Comparison of ENCODE assay signal across 20 cellular contexts in genomic region chr7:20870977-20871376, GRCh38.
DNase-seq lines count a peak whose midpoint lies in the region; ATAC-seq, FAIRE-seq and TF ChIP-seq lines count a peak whose summit lies in the region.
"Had no signal": no experiment of that assay in that cellular context is flagged by ENCODE, and none has a peak within 500 bp of the region (broad histone marks: within the 10 kb centered on the region; RNA-seq: fewer than 3 reads in every experiment).

No MANE protein-coding gene starts in this region.

- CTCF ChIA-PET in mammary epithelial cell (lab: Charles Lee; ENCODE audit: low non-redundant PET) (no interaction called here), MCF 10A (lab: Yijun Ruan, JAX) (no interaction called here)

- BruUV-seq in mammary epithelial cell (replicated peaks; lab: Mats Ljungman, UMichigan) (no TSS peak), MCF 10A (replicated peaks; lab: Mats Ljungman, UMichigan) (no TSS peak)

- no peaks in the 10 kb centered on the region for H3K36me3 ChIP-seq in mammary epithelial cell (ENCODE audit: insufficient read depth, low read length)
- H3K36me3 ChIP-seq in keratinocyte (ENCODE audit: control insufficient read depth in 2 of 2, extremely low read depth in 1 of 2, insufficient read depth in 2 of 2, low read length in 2 of 2): no peaks in the 10 kb centered on the region
- no peaks in the 10 kb centered on the region for H3K36me3 ChIP-seq in SJCRH30
- H3K36me3 ChIP-seq: BLaER1 treated with 17β-estradiol and CSF1 and Interleukin-3, amounts not matched to agents 10 nM and 100 nM had no signal

- H3K4me2 ChIP-seq in mammary epithelial cell (ENCODE audit: insufficient read depth, low read depth, low read length) (no peak overlapping the region), keratinocyte (ENCODE audit: control insufficient read depth, extremely low read depth, insufficient read depth, low read depth, low read length) (no peak overlapping the region)
- H3K4me2 ChIP-seq: A549; BLaER1 treated with 17β-estradiol and CSF1 and Interleukin-3, amounts not matched to agents 10 nM and 100 nM had no signal

- dilution Hi-C loops in mammary epithelial cell (cut with HindIII; ENCODE audit: low sequenced_read_pairs): no loop called here
- dilution Hi-C loops in keratinocyte (cut with MboI; ENCODE audit: extremely low pct_ligation_motif_present, low sequenced_read_pairs): no loop called here

- POLR2A ChIA-PET in MCF 10A (lab: Yijun Ruan, JAX): no interaction called here

- H3K4me3 ChIP-seq in mammary epithelial cell (replicated peaks in 1 of 3; ENCODE audit: insufficient read depth in 1 of 3, low read depth in 2 of 3, low read length in 3 of 3): no peak overlapping the region
- no peak overlapping the region for H3K4me3 ChIP-seq in keratinocyte (ENCODE audit: control insufficient read depth in 2 of 3, extremely low read depth in 1 of 3, insufficient read depth in 2 of 3, low read depth in 1 of 3, low read length in 3 of 3)
- no peak overlapping the region for H3K4me3 ChIP-seq in SJCRH30
- H3K4me3 ChIP-seq: A549; BLaER1 treated with 17β-estradiol and CSF1 and Interleukin-3, amounts not matched to agents 10 nM and 100 nM had no signal

- peak; percentile 29 for FAIRE-seq in keratinocyte (lab: Jason Lieb, UNC)
- FAIRE-seq: A549, D721Med, GM12891, GM19239 had no signal

- H3K4me1 ChIP-seq in mammary epithelial cell (ENCODE audit: insufficient read depth, low read length) (no peaks in the 10 kb centered on the region), keratinocyte (ENCODE audit: control insufficient read depth, extremely low read depth, insufficient read depth, low read length) (no peaks in the 10 kb centered on the region), SJCRH30 (no peaks in the 10 kb centered on the region)
- H3K4me1 ChIP-seq: A549; BLaER1 treated with 17β-estradiol and CSF1 and Interleukin-3, amounts not matched to agents 10 nM and 100 nM; Caco-2 had no signal

- H3K79me2 ChIP-seq in mammary epithelial cell (ENCODE audit: insufficient read depth, low read length) (no peaks in the 10 kb centered on the region), keratinocyte (ENCODE audit: control insufficient read depth, insufficient read depth, low read length) (no peaks in the 10 kb centered on the region)

- H3K9ac ChIP-seq in mammary epithelial cell (ENCODE audit: insufficient read depth, low read length) (no peak overlapping the region), keratinocyte (ENCODE audit: control insufficient read depth, extremely low read depth, insufficient read depth, low read length) (no peak overlapping the region)
- H3K9ac ChIP-seq: BLaER1 treated with 17β-estradiol and CSF1 and Interleukin-3, amounts not matched to agents 10 nM and 100 nM had no signal

- in situ Hi-C loops in mammary epithelial cell (cut with MboI; ENCODE audit: low sequenced_read_pairs in 2 of 2): no loop called here

- H3K4me1 Mint-ChIP-seq in MCF 10A (ENCODE audit: insufficient read depth, unreplicated experiment): no peaks in the 10 kb centered on the region
- H3K4me1 Mint-ChIP-seq: B cell had no signal

- no peak for TF ChIP-seq CTCF in mammary epithelial cell (conservative IDR thresholded peaks at IDR 0.05 in 1 of 2, IDR thresholded peaks at IDR 0.05 in 1 of 2; ENCODE audit: extremely low read depth in 1 of 2, insufficient read depth in 1 of 2, low read depth in 1 of 2, low read length in 2 of 2)
- TF ChIP-seq CTCF in MCF 10A (IDR thresholded peaks at IDR 0.05; ENCODE audit: unreplicated experiment): no peak
- TF ChIP-seq CTCF in keratinocyte (optimal IDR thresholded peaks at IDR 0.05 in 1 of 3, IDR thresholded peaks at IDR 0.05 in 1 of 3, conservative IDR thresholded peaks at IDR 0.05 in 1 of 3; ENCODE audit: extremely low read depth in 1 of 3, insufficient read depth in 2 of 3, low read length in 3 of 3): no peak

- H3K27me3 ChIP-seq in mammary epithelial cell (ENCODE audit: insufficient read depth, low read length) (no peaks in the 10 kb centered on the region), keratinocyte (ENCODE audit: control insufficient read depth, extremely low read depth, insufficient read depth, low read length) (no peaks in the 10 kb centered on the region), SJCRH30 (no peaks in the 10 kb centered on the region)
- H3K27me3 ChIP-seq: BLaER1 treated with 17β-estradiol and CSF1 and Interleukin-3, amounts not matched to agents 10 nM and 100 nM had no signal

- DNase-seq in mammary epithelial cell (peak; percentile 44), MCF 10A (ENCODE audit: unreplicated experiment) (no peak), keratinocyte (ENCODE audit: low read depth, low spot score) (no peak), SJCRH30 (no peak)
- DNase-seq: AML-193; Caco-2; Calu3; CD4-positive, alpha-beta T cell; CD8-positive, alpha-beta T cell; DMS79 treated with DMSO at 0.1 percent for 48 hours; GF-D8 had no signal

- H3K4me3 Mint-ChIP-seq in MCF 10A (ENCODE audit: unreplicated experiment): no peak overlapping the region
- H3K4me3 Mint-ChIP-seq: B cell; CD4-positive, alpha-beta T cell; CD8-positive, alpha-beta T cell had no signal

- H3K27me3 Mint-ChIP-seq in MCF 10A (ENCODE audit: insufficient read depth, unreplicated experiment): no peaks in the 10 kb centered on the region
- H3K27me3 Mint-ChIP-seq: B cell; CD4-positive, alpha-beta T cell had no signal

- H4K20me1 ChIP-seq in mammary epithelial cell (ENCODE audit: insufficient read depth, low read length): no peaks in the 10 kb centered on the region
- H4K20me1 ChIP-seq in keratinocyte (ENCODE audit: control insufficient read depth, extremely low read depth, insufficient read depth, low read length): no peaks in the 10 kb centered on the region
- H4K20me1 ChIP-seq: BLaER1 treated with 17β-estradiol and CSF1 and Interleukin-3, amounts not matched to agents 10 nM and 100 nM had no signal

- no peaks in the 10 kb centered on the region for H3K9me3 ChIP-seq in mammary epithelial cell (replicated peaks; ENCODE audit: insufficient read depth, low read length)
- H3K9me3 ChIP-seq in keratinocyte (ENCODE audit: control insufficient read depth, low read depth, low read length): no peaks in the 10 kb centered on the region
- H3K9me3 ChIP-seq in SJCRH30 (replicated peaks): no peaks in the 10 kb centered on the region
- H3K9me3 ChIP-seq: A549; BLaER1 treated with 17β-estradiol and CSF1 and Interleukin-3, amounts not matched to agents 10 nM and 100 nM; Caco-2 had no signal

- intact Hi-C loops in mammary epithelial cell (cut with micrococcal nuclease) (no loop called here), MCF 10A (cut with micrococcal nuclease) (no loop called here)

- H3K27ac ChIP-seq in mammary epithelial cell (ENCODE audit: insufficient read depth, low read depth, low read length): no peak overlapping the region
- H3K27ac ChIP-seq in keratinocyte (ENCODE audit: control insufficient read depth, insufficient read depth, low read length): no peak overlapping the region
- H3K27ac ChIP-seq in SJCRH30: no peak overlapping the region
- H3K27ac ChIP-seq: 22Rv1; A549; BLaER1 treated with 17β-estradiol and CSF1 and Interleukin-3, amounts not matched to agents 10 nM and 100 nM; C4-2B had no signal

- no peaks in the 10 kb centered on the region for H3K36me3 Mint-ChIP-seq in MCF 10A (ENCODE audit: insufficient read depth, unreplicated experiment)
- H3K36me3 Mint-ChIP-seq: CD8-positive, alpha-beta T cell had no signal

- H3K27ac Mint-ChIP-seq in MCF 10A (ENCODE audit: low read depth, unreplicated experiment): no peak overlapping the region
- H3K27ac Mint-ChIP-seq: B cell; CD4-positive, alpha-beta T cell; CD8-positive, alpha-beta T cell had no signal

- H3K9me1 ChIP-seq in keratinocyte (ENCODE audit: control insufficient read depth, extremely low read depth, insufficient read depth, low read length): no peaks in the 10 kb centered on the region

- H3K9me3 Mint-ChIP-seq in MCF 10A (ENCODE audit: unreplicated experiment): no peaks in the 10 kb centered on the region
- H3K9me3 Mint-ChIP-seq: CD8-positive, alpha-beta T cell had no signal

- H2AFZ ChIP-seq in mammary epithelial cell (ENCODE audit: low read depth, low read length): no peak overlapping the region
- peak overlapping the region; percentile 5 for H2AFZ ChIP-seq in keratinocyte (ENCODE audit: control insufficient read depth, low read length)

- 100% methylated on average over 2 of the region's 2 CpGs for WGBS in mammary epithelial cell (ENCODE audit: low coverage, missing lambda C conversion rate)

- no peak for ATAC-seq in GM21367 (IDR thresholded peaks at IDR 0.05; ENCODE audit: unreplicated experiment)
- ATAC-seq: A549; CD8-positive, alpha-beta T cell had no signal
